ENCODE assay signal across 23 cellular contexts in genomic region chr6:163877877-163878639, GRCh38.
"Had no signal": no experiment of that assay in that cellular context is flagged by ENCODE, and none has a peak within 500 bp of the region (broad histone marks: within the 10 kb centered on the region; RNA-seq: fewer than 3 reads in every experiment).

No MANE protein-coding gene starts in this region.

- H3K4me3 ChIP-seq: dorsolateral prefrontal cortex, heart right ventricle, left ventricle myocardium inferior, lower lobe of right lung, pancreas, right lobe of liver, smooth muscle cell, suprapubic skin, transverse colon, vagina had no signal

- DNase-seq: dorsolateral prefrontal cortex; effector CD4-positive, alpha-beta T cell; foreskin fibroblast; glutamatergic neuron; heart right ventricle; hippocampal formation; left cardiac atrium; left ventricle myocardium inferior; lower lobe of right lung; natural killer cell; pancreas; right lobe of liver; stimulated activated CD4-positive, alpha-beta T cell treated with anti-CD3 and anti-CD28 coated beads, Interleukin-12 subunit alpha, Interleukin-12 subunit beta, amount 100 ng/mL, for 4 hours; stimulated activated CD4-positive, alpha-beta T cell treated with anti-CD3 and anti-CD28 coated beads, Interleukin-1b, Interleukin-23, amount 100 ng/mL, for 48 hours; stimulated activated CD4-positive, alpha-beta T cell treated with anti-CD3 and anti-CD28 coated beads, Interleukin-4, amount 100 ng/mL, for 1 hour; stimulated activated CD8-positive, alpha-beta memory T cell treated with anti-CD3 and anti-CD28 coated beads, Interleukin-4, amount 100 ng/mL, for 48 hours; stimulated activated naive CD4-positive, alpha-beta T cell; stimulated activated naive CD8-positive, alpha-beta T cell treated with anti-CD3 and anti-CD28 coated beads, Interleukin-15, amount 100 ng/mL, for 72 hours; transverse colon had no signal

- H3K27me3 ChIP-seq: heart right ventricle, neutrophil, pancreas, right lobe of liver, suprapubic skin, transverse colon, vagina had no signal

- H3K4me2 ChIP-seq: smooth muscle cell had no signal

- H3K27ac ChIP-seq: dorsolateral prefrontal cortex, heart right ventricle, left ventricle myocardium inferior, lower lobe of right lung, neutrophil, pancreas, right lobe of liver, suprapubic skin, transverse colon, vagina had no signal

- H3K9me3 ChIP-seq: heart right ventricle, left ventricle myocardium inferior, lower lobe of right lung, neutrophil, pancreas, right lobe of liver, suprapubic skin, vagina had no signal

- H3K36me3 ChIP-seq: heart right ventricle, left ventricle myocardium inferior, lower lobe of right lung, neutrophil, pancreas, right lobe of liver, suprapubic skin, transverse colon, vagina had no signal

- H3K4me1 ChIP-seq: heart right ventricle, left ventricle myocardium inferior, lower lobe of right lung, pancreas, right lobe of liver, suprapubic skin, transverse colon, vagina had no signal
